In genomic region chr12:58954002-58954401, GRCh38 we compare ENCODE assay signal across 29 cellular contexts.
"Had no signal": no experiment of that assay in that cellular context is flagged by ENCODE, and none has a peak within 500 bp of the region (broad histone marks: within the 10 kb centered on the region; RNA-seq: fewer than 3 reads in every experiment).

No MANE protein-coding gene starts in this region.

- H3K4me3 Mint-ChIP-seq: immature natural killer cell; mesothelial cell of epicardium; naive B cell; natural killer cell; stimulated activated naive B cell treated with anti-CD40 and anti-IgM and Interleukin-4, amounts not matched to agents 10 μg/mL and 1 μg/mL and 100 μg/mL, for 72 hours had no signal

- H3K36me3 Mint-ChIP-seq: immature natural killer cell; mesothelial cell of epicardium; naive B cell; stimulated activated naive B cell treated with anti-CD40 and anti-IgM and Interleukin-4, amounts not matched to agents 10 μg/mL and 1 μg/mL and 100 μg/mL, for 72 hours had no signal

- H3K27me3 Mint-ChIP-seq: naive B cell; stimulated activated naive B cell treated with anti-CD40 and anti-IgM and Interleukin-4, amounts not matched to agents 10 μg/mL and 1 μg/mL and 100 μg/mL, for 72 hours had no signal

- H3K9me3 ChIP-seq: pancreas, prostate gland, stomach, testis, thyroid gland, transverse colon, upper lobe of left lung had no signal

- H3K4me1 Mint-ChIP-seq: immature natural killer cell; mesothelial cell of epicardium; naive B cell; natural killer cell; stimulated activated naive B cell treated with anti-CD40 and anti-IgM and Interleukin-4, amounts not matched to agents 10 μg/mL and 1 μg/mL and 100 μg/mL, for 72 hours had no signal

- H3K27ac Mint-ChIP-seq: immature natural killer cell; mesothelial cell of epicardium; naive B cell; natural killer cell; stimulated activated naive B cell treated with anti-CD40 and anti-IgM and Interleukin-4, amounts not matched to agents 10 μg/mL and 1 μg/mL and 100 μg/mL, for 72 hours had no signal

- DNase-seq: hypothalamus; immature natural killer cell; kidney; left colon; left ventricle myocardium inferior; mesendoderm; naive B cell; natural killer cell; nucleus accumbens; pancreas; posterior cingulate gyrus; retina; right cardiac atrium; stimulated activated CD4-positive, alpha-beta T cell treated with anti-CD3 and anti-CD28 coated beads, Interleukin-12 subunit alpha, Interleukin-12 subunit beta, amount 100 ng/mL, for 4 hours; stimulated activated CD4-positive, alpha-beta T cell treated with anti-CD3 and anti-CD28 coated beads, Interleukin-15, amount 100 ng/mL, for 24 hours; stimulated activated CD4-positive, alpha-beta T cell treated with anti-CD3 and anti-CD28 coated beads, Interleukin-2, amount 100 ng/mL, for 24 hours; stimulated activated CD4-positive, alpha-beta T cell treated with anti-CD3 and anti-CD28 coated beads, Interleukin-4, amount 100 ng/mL, for 1 hour; stimulated activated naive B cell treated with anti-CD40 and anti-IgM and Interleukin-4, amounts not matched to agents 10 μg/mL and 1 μg/mL and 100 μg/mL, for 72 hours; stimulated activated naive CD8-positive, alpha-beta T cell treated with anti-CD3 and anti-CD28 coated beads, Interleukin-15, Interleukin-2, amounts not matched to agents 100 U/mL and 50 U/mL, for 24 hours; stomach; testis; thyroid gland; transverse colon; upper lobe of left lung had no signal

- ATAC-seq: left colon; natural killer cell; right cardiac atrium; sciatic nerve; stimulated activated naive B cell treated with anti-CD40 and anti-IgM and Interleukin-4, amounts not matched to agents 10 μg/mL and 1 μg/mL and 100 μg/mL, for 72 hours; stimulated activated naive CD8-positive, alpha-beta T cell treated with anti-CD3 and anti-CD28 coated beads, Interleukin-15, Interleukin-2, amounts not matched to agents 100 U/mL and 50 U/mL, for 24 hours had no signal

- H3K27ac ChIP-seq: left ventricle myocardium inferior, pancreas, prostate gland, skin epidermis, stomach, testis, thyroid gland, transverse colon, upper lobe of left lung had no signal

- H3K4me3 ChIP-seq: left ventricle myocardium inferior, lung, pancreas, prostate gland, skin epidermis, stomach, testis, thyroid gland, transverse colon, upper lobe of left lung had no signal

- H3K4me1 ChIP-seq: left ventricle myocardium inferior, pancreas, prostate gland, stomach, testis, upper lobe of left lung had no signal

- H3K36me3 ChIP-seq: left ventricle myocardium inferior, pancreas, prostate gland, stomach, thyroid gland, transverse colon, upper lobe of left lung had no signal
